ENCODE assay signal across 25 cellular contexts in the genomic region with DNA sequence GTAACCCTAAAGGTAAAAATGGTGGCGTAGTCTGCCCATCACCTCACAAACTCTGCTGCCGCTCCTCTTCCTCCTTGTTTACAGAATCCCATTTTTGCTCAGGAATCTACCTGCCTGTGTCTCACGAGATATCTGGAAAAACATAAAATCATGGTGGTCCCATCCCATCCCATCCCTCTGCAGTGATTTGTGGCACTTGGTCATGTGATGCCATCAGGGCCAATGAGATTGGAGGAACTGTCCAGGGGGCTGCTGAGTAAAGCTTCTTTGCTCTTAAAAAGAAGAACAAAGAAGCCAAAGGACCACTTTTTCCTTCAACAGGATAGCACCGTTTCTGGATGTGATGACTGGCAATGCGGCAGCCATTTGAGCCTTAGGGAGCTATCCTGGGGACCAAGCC. TPM values are rescaled to one million over a fixed set of nuclear protein-coding genes. Genes with fewer than 3 reads are reported as not detected.
"Had no signal": no experiment of that assay in that cellular context is flagged by ENCODE, and none has a peak within 500 bp of the region (broad histone marks: within the 10 kb centered on the region; RNA-seq: fewer than 3 reads in every experiment).

No MANE protein-coding gene starts in this region.

- H3K9me3 Mint-ChIP-seq: activated CD4-positive, alpha-beta memory T cell treated with anti-CD3 and anti-CD28 coated beads for 36 hours; activated CD4-positive, alpha-beta T cell treated with anti-CD3 and anti-CD28 coated beads, Interleukin-2, amount 10 ng/mL, durations not matched to agents 7 days and 5 days; activated naive CD8-positive, alpha-beta T cell treated with anti-CD3 and anti-CD28 coated beads, Interleukin-2, amount 10 ng/mL, durations not matched to agents 7 days and 5 days; activated T-helper 17 cell treated with anti-CD3 and anti-CD28 coated beads, Interleukin-2, amount 50 U/mL, for 72 hours had no signal

- FAIRE-seq: colon, RCC 7860 had no signal

- H3K4me1 Mint-ChIP-seq: activated T-helper 17 cell treated with anti-CD3 and anti-CD28 coated beads, Interleukin-2, amount 50 U/mL, for 72 hours had no signal

- DNase-seq: activated CD4-positive, alpha-beta memory T cell treated with anti-CD3 and anti-CD28 coated beads for 36 hours; activated CD4-positive, alpha-beta T cell treated with anti-CD3 and anti-CD28 coated beads, Interleukin-2, amount 10 ng/mL, durations not matched to agents 7 days and 5 days; activated CD4-positive, CD25-positive, alpha-beta regulatory T cell; activated CD8-positive, alpha-beta memory T cell treated with anti-CD3 and anti-CD28 coated beads for 24 hours; activated naive CD4-positive, alpha-beta T cell treated with anti-CD3 and anti-CD28 coated beads, Interleukin-2, amount 50 U/mL, for 16 hours; activated naive CD8-positive, alpha-beta T cell treated with anti-CD3 and anti-CD28 coated beads, Interleukin-2, amount 10 ng/mL, durations not matched to agents 7 days and 5 days; activated T-cell treated with anti-CD3 and anti-CD28 coated beads, Interleukin-2, amount 50 U/mL, for 48 hours; adrenal gland; anterior cingulate cortex; cerebellar nuclear complex; NCI-H1092; NCI-H1417; NCI-H1930; NCI-H510A treated with DMSO at 0.1 percent for 48 hours; NCI-H69; NK-92 treated with Interleukin-12 subunit alpha and Interleukin-12 subunit beta, amount 100 ng/mL, for 24 hours; PC-3; SHP77; T-helper 17 cell; T-helper 9 cell had no signal

- H3K9me3 ChIP-seq: adrenal gland had no signal

- H3K36me3 Mint-ChIP-seq: activated CD4-positive, alpha-beta memory T cell treated with anti-CD3 and anti-CD28 coated beads for 36 hours; activated naive CD8-positive, alpha-beta T cell treated with anti-CD3 and anti-CD28 coated beads, Interleukin-2, amount 10 ng/mL, durations not matched to agents 7 days and 5 days had no signal

- ATAC-seq: activated T-helper 17 cell treated with anti-CD3 and anti-CD28 coated beads, Interleukin-2, amount 50 U/mL, for 72 hours; PC-3; T-helper 17 cell had no signal

- H3K4me3 Mint-ChIP-seq: activated CD4-positive, alpha-beta memory T cell treated with anti-CD3 and anti-CD28 coated beads for 36 hours; activated CD4-positive, alpha-beta T cell treated with anti-CD3 and anti-CD28 coated beads, Interleukin-2, amount 10 ng/mL, durations not matched to agents 7 days and 5 days; activated naive CD8-positive, alpha-beta T cell treated with anti-CD3 and anti-CD28 coated beads, Interleukin-2, amount 10 ng/mL, durations not matched to agents 7 days and 5 days; activated T-helper 17 cell treated with anti-CD3 and anti-CD28 coated beads, Interleukin-2, amount 50 U/mL, for 72 hours; T-helper 17 cell had no signal

- H3K27ac Mint-ChIP-seq: activated CD4-positive, alpha-beta memory T cell treated with anti-CD3 and anti-CD28 coated beads for 36 hours; activated CD4-positive, alpha-beta T cell treated with anti-CD3 and anti-CD28 coated beads, Interleukin-2, amount 10 ng/mL, durations not matched to agents 7 days and 5 days; activated naive CD8-positive, alpha-beta T cell treated with anti-CD3 and anti-CD28 coated beads, Interleukin-2, amount 10 ng/mL, durations not matched to agents 7 days and 5 days; activated T-helper 17 cell treated with anti-CD3 and anti-CD28 coated beads, Interleukin-2, amount 50 U/mL, for 72 hours; T-helper 17 cell had no signal

- H3K36me3 ChIP-seq: adrenal gland had no signal

- H3K4me3 ChIP-seq: adrenal gland had no signal

- H3K27ac ChIP-seq: adrenal gland had no signal

- H3K4me1 ChIP-seq: adrenal gland had no signal

RNA-seq across cellular contexts. Expression of gene CLDN14, which starts 33.0 kb away (rescaled TPM):
- total RNA-seq: activated CD4-positive, alpha-beta memory T cell treated with anti-CD3 and anti-CD28 coated beads for 36 hours; activated CD4-positive, alpha-beta T cell treated with anti-CD3 and anti-CD28 coated beads, Interleukin-2, amount 10 ng/mL, durations not matched to agents 7 days and 5 days; activated naive CD8-positive, alpha-beta T cell treated with anti-CD3 and anti-CD28 coated beads, Interleukin-2, amount 10 ng/mL, durations not matched to agents 7 days and 5 days; adrenal gland; cardiac septum; MCF 10A; T-helper 17 cell had no signal
- polyA plus RNA-seq: adrenal gland had no signal
